In the genomic region with DNA sequence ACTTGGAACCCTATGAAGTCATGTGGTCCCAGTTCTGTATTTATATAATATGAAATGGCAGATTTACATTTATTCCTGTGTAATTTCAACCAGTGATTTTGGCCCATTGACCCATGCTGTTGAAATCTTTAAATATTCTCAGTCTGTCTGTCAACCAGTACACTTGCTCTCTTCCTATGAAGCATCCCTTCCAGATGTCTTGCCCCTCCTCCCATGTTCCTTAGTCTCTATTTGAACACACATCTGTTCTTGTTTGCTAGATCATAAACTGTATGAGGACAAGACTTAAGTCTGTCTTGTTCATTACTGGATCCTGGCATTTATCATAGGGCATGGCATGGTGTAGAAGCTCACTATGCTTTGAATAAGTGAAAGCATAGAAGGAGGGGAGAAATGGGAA, we compare ENCODE assay signal across 15 cellular contexts. TPM values are rescaled to one million over a fixed set of nuclear protein-coding genes. Genes with fewer than 3 reads are reported as not detected.
A peak's percentile ranks its signal among the peaks of the same experiment; 100 is the strongest.
DNase-seq lines count a peak whose midpoint lies in the region; ATAC-seq and TF ChIP-seq lines count a peak whose summit lies in the region.
"Had no signal": no experiment of that assay in that cellular context is flagged by ENCODE, and none has a peak within 500 bp of the region (broad histone marks: within the 10 kb centered on the region; RNA-seq: fewer than 3 reads in every experiment).

No MANE protein-coding gene starts in this region.

- H3K79me1 ChIP-seq in mesendoderm (ENCODE audit: low read length): no peaks in the 10 kb centered on the region

- no peak overlapping the region for H2AFZ ChIP-seq in mammary epithelial cell (ENCODE audit: low read depth, low read length)

- CTCF ChIA-PET in mammary epithelial cell (lab: Charles Lee; ENCODE audit: low non-redundant PET): no interaction called here

- no peak overlapping the region for H3K4ac ChIP-seq in mesendoderm (ENCODE audit: low read depth, low read length)

- H3K9ac ChIP-seq in mammary epithelial cell (ENCODE audit: insufficient read depth, low read length): no peak overlapping the region
- H3K9ac ChIP-seq in mesendoderm (ENCODE audit: low read length): no peak overlapping the region

- H3K79me2 ChIP-seq in mammary epithelial cell (ENCODE audit: insufficient read depth, low read length) (peaks cover 75% of the 10 kb centered on the region), mesendoderm (ENCODE audit: control insufficient read depth, insufficient read depth, low read length) (no peaks in the 10 kb centered on the region)

- H4K8ac ChIP-seq in mesendoderm (ENCODE audit: low read depth, low read length): no peak overlapping the region

- H3K23ac ChIP-seq in mesendoderm (ENCODE audit: low read length): no peak overlapping the region

- no peak overlapping the region for H3K56ac ChIP-seq in mesendoderm (ENCODE audit: low read length)

- dilution Hi-C loops in mammary epithelial cell (cut with HindIII; ENCODE audit: low sequenced_read_pairs): no loop called here

- intact Hi-C loops in heart left ventricle (cut with DNase I) (loop anchor here in 1 of 10 donors (2.0 kb wide), 1 partner anchor 34 kb away; the partner anchor contains the start of gene STARD13), left cardiac atrium (cut with DNase I) (no loop called here), mammary epithelial cell (cut with micrococcal nuclease) (no loop called here)

- H4K20me1 ChIP-seq in mammary epithelial cell (ENCODE audit: insufficient read depth, low read length): no peaks in the 10 kb centered on the region

- DNase-seq in heart left ventricle (no peak), left cardiac atrium (no peak), mammary epithelial cell (no peak), mesendoderm (no peak), upper lobe of left lung (no peak), T-helper 1 cell (no peak)
- DNase-seq: 8988T; activated T-cell treated with anti-CD3 and anti-CD28 coated beads, Interleukin-2, amount 50 U/mL, for 4 hours; COR-L47; H7; kidney; naive thymus-derived CD4-positive, alpha-beta T cell had no signal

- H3K9me3 ChIP-seq in heart left ventricle (no peaks in the 10 kb centered on the region), mammary epithelial cell (replicated peaks; ENCODE audit: insufficient read depth, low read length) (no peaks in the 10 kb centered on the region), upper lobe of left lung (no peaks in the 10 kb centered on the region)
- H3K9me3 ChIP-seq: right lobe of liver had no signal

- no peak overlapping the region for H2BK15ac ChIP-seq in mesendoderm (replicated peaks; ENCODE audit: low read depth)

- H3K4me3 ChIP-seq in heart left ventricle: no peak overlapping the region
- no peak overlapping the region for H3K4me3 ChIP-seq in mammary epithelial cell (replicated peaks in 1 of 3; ENCODE audit: insufficient read depth in 1 of 3, low read depth in 2 of 3, low read length in 3 of 3)
- no peak overlapping the region for H3K4me3 ChIP-seq in mesendoderm (ENCODE audit: low read length)
- no peak overlapping the region for H3K4me3 ChIP-seq in upper lobe of left lung
- H3K4me3 ChIP-seq: right lobe of liver had no signal

- H2BK120ac ChIP-seq in mesendoderm (ENCODE audit: low read depth, low read length): no peak overlapping the region

- no TSS peak for BruUV-seq in mammary epithelial cell (replicated peaks; lab: Mats Ljungman, UMichigan)

- TF ChIP-seq POLR2A in heart left ventricle (IDR thresholded peaks at IDR 0.05) (no peak), upper lobe of left lung (IDR thresholded peaks at IDR 0.05) (no peak)

- no peak overlapping the region for H2BK5ac ChIP-seq in mesendoderm (ENCODE audit: low read length)

- H3K27ac ChIP-seq in heart left ventricle (peak overlapping the region; percentile 66 to 92 (median 80)), mammary epithelial cell (ENCODE audit: insufficient read depth, low read depth, low read length) (peak overlapping the region; percentile 25), mesendoderm (ENCODE audit: low read depth, low read length) (no peak overlapping the region), upper lobe of left lung (peak overlapping the region in 3 of 4 donors; percentile 21 to 68 (median 26))
- H3K27ac ChIP-seq: right lobe of liver had no signal

- TF ChIP-seq EP300 in upper lobe of left lung (IDR thresholded peaks at IDR 0.05): no peak

- H3K27me3 ChIP-seq in heart left ventricle (no peaks in the 10 kb centered on the region), mammary epithelial cell (ENCODE audit: insufficient read depth, low read length) (no peaks in the 10 kb centered on the region), mesendoderm (ENCODE audit: insufficient read depth, low read length, poor library complexity) (no peaks in the 10 kb centered on the region), upper lobe of left lung (no peaks in the 10 kb centered on the region)
- H3K27me3 ChIP-seq: right lobe of liver had no signal

- TF ChIP-seq CTCF in heart left ventricle (IDR thresholded peaks at IDR 0.05): no peak
- no peak for TF ChIP-seq CTCF in mammary epithelial cell (conservative IDR thresholded peaks at IDR 0.05 in 1 of 2, IDR thresholded peaks at IDR 0.05 in 1 of 2; ENCODE audit: extremely low read depth in 1 of 2, insufficient read depth in 1 of 2, low read depth in 1 of 2, low read length in 2 of 2)
- no peak for TF ChIP-seq CTCF in upper lobe of left lung (IDR thresholded peaks at IDR 0.05)

- H3K4me1 ChIP-seq in heart left ventricle: peaks cover 8 to 80% (median 46%) of the 10 kb centered on the region in 12 donors
- H3K4me1 ChIP-seq in mammary epithelial cell (ENCODE audit: insufficient read depth, low read length): peaks cover 38% of the 10 kb centered on the region
- no peaks in the 10 kb centered on the region for H3K4me1 ChIP-seq in mesendoderm (ENCODE audit: control insufficient read depth, low read depth, low read length)
- H3K4me1 ChIP-seq in upper lobe of left lung: peaks cover 12 to 27% (median 24%) of the 10 kb centered on the region in 4 donors
- H3K4me1 ChIP-seq: right lobe of liver had no signal

- peak overlapping the region; percentile 27 for H4K5ac ChIP-seq in mesendoderm (ENCODE audit: low read length)

- H3K4me2 ChIP-seq in mammary epithelial cell (ENCODE audit: insufficient read depth, low read depth, low read length): peak overlapping the region; percentile 75
- no peak overlapping the region for H3K4me2 ChIP-seq in mesendoderm (ENCODE audit: low read length)

- ATAC-seq in heart left ventricle: no peak
- no peak for ATAC-seq in left cardiac atrium
- ATAC-seq in upper lobe of left lung (ENCODE audit: low FRiP score in 2 of 2): no peak
- no peak for ATAC-seq in GM18511 (IDR thresholded peaks at IDR 0.05; ENCODE audit: unreplicated experiment)
- no peak for ATAC-seq in HG03342 (IDR thresholded peaks at IDR 0.05; ENCODE audit: unreplicated experiment)
- ATAC-seq: naive thymus-derived CD4-positive, alpha-beta T cell had no signal

- H3K36me3 ChIP-seq in heart left ventricle (peaks cover 0 to 3% (median 0%) of the 10 kb centered on the region in 9 donors), mammary epithelial cell (ENCODE audit: insufficient read depth, low read length) (peaks cover 2% of the 10 kb centered on the region), mesendoderm (ENCODE audit: control insufficient read depth, insufficient read depth, low read length) (no peaks in the 10 kb centered on the region), upper lobe of left lung (peaks cover 0 to 7% (median 0%) of the 10 kb centered on the region in 4 donors)
- H3K36me3 ChIP-seq: right lobe of liver had no signal

- H2AK5ac ChIP-seq in mesendoderm (ENCODE audit: low read length): no peak overlapping the region

- H3K18ac ChIP-seq in mesendoderm (ENCODE audit: low read length): no peak overlapping the region

- in situ Hi-C loops in mammary epithelial cell (cut with MboI; ENCODE audit: low sequenced_read_pairs in 2 of 2): no loop called here

RNA-seq across cellular contexts. Expression of gene STARD13, which starts 35.0 kb away (rescaled TPM):
- total RNA-seq in heart left ventricle (10 to 100 TPM; 18.6 to 39.2 (median 31.6) TPM), left cardiac atrium (10 to 100 TPM; 26.8 to 33.3 TPM), mammary epithelial cell (10 to 100 TPM; 10.8 to 15.5 TPM), upper lobe of left lung (10 to 100 TPM; 43.6 to 76.5 (median 63.7) TPM)
- polyA plus RNA-seq in heart left ventricle (10 to 100 TPM in 1 of 2 donors, 1 to 10 TPM in 1; 9.3 to 15.1 TPM), mammary epithelial cell (3.8 TPM)
- 21.7 TPM for polyA minus RNA-seq in mammary epithelial cell
- 1.7 TPM for polyA plus RNA-seq in mesendoderm (2013, experiment 1 of 2)
- 2.0 TPM for polyA plus RNA-seq in mesendoderm (2013, experiment 2 of 2)
- polyA plus RNA-seq: naive thymus-derived CD4-positive, alpha-beta T cell had no signal
